Comparison of ENCODE assay signal across 8 cellular contexts in the genomic region with DNA sequence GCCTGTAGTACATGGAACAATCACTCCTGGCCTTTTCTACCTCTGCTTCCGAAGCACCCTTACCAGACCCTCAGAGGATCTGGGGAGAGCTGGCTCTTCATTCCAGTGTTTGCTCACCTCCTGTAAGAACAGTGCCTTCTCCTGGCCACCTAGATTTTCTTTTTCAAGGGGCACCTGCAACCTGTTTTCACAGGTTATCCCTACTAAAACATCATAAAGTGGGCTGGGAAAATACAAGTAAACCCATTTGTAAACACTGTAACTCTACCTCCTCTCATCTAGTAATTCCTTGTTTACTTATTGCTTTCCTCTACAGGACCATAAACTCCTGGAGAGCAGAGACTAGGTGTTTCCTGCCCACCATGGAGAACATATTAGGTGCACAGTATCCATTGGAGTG. TPM values are rescaled to one million over a fixed set of nuclear protein-coding genes. Genes with fewer than 3 reads are reported as not detected.
DNase-seq lines count a peak whose midpoint lies in the region; ATAC-seq, FAIRE-seq and TF ChIP-seq lines count a peak whose summit lies in the region.

No MANE protein-coding gene starts in this region.

- DNase-seq in GM06990 (ENCODE audit: extremely low read depth, insufficient read length) (no peak), HuH-7.5 (ENCODE audit: low spot score) (peak; percentile 20), GM12878 (ENCODE audit: low read depth, low spot score) (no peak), neural crest cell (ENCODE audit: low read depth, low spot score) (no peak), esophagus squamous epithelium (lab: John Stamatoyannopoulos, UW) (no peak), NCI-H524 (lab: John Stamatoyannopoulos, UW) (no peak)

- peak; percentile 44 for FAIRE-seq in GM12878 (lab: Jason Lieb, UNC)

- no peak overlapping the region for H3K27ac Mint-ChIP-seq in neural crest cell (ENCODE audit: unreplicated experiment)

- TF ChIP-seq CTCF in GM06990 (IDR thresholded peaks at IDR 0.05; ENCODE audit: insufficient read depth, low read length, poor library complexity, severe bottlenecking) = peak; percentile 42
- peak; percentile 27 to 65 (median 28); a peak in 4 of 6 replicates for TF ChIP-seq CTCF in GM12878 (IDR thresholded peaks at IDR 0.05 in 2 of 3, conservative IDR thresholded peaks at IDR 0.05 in 1 of 3; ENCODE audit: control insufficient read depth in 2 of 3, extremely low read depth in 1 of 3, insufficient read depth in 1 of 3, low read depth in 3 of 3, low read length in 3 of 3)
- TF ChIP-seq CTCF in neural crest cell (conservative IDR thresholded peaks at IDR 0.05) = no peak
- TF ChIP-seq CTCF in esophagus squamous epithelium (IDR thresholded peaks at IDR 0.05) = no peak
- TF ChIP-seq CTCF in gastroesophageal sphincter (IDR thresholded peaks at IDR 0.05) = no peak

- intact Hi-C loops in GM12878 (cut with micrococcal nuclease; ENCODE audit: unreplicated experiment) (loop anchor here (1.0 to 10.0 kb wide), 3 partner anchors 76 to 134 kb away; partner anchors contain the start of gene TM9SF3), esophagus squamous epithelium (cut with DNase I) (no loop called here)

- H3K9me3 ChIP-seq in GM12878 (replicated peaks; ENCODE audit: control insufficient read depth, insufficient read depth, low read length) (no peaks in the 10 kb centered on the region), esophagus squamous epithelium (no peaks in the 10 kb centered on the region), gastroesophageal sphincter (no peaks in the 10 kb centered on the region)

- H3K4me3 Mint-ChIP-seq in neural crest cell = peak overlapping the region; percentile 96

- peaks cover 36% of the 10 kb centered on the region for H3K4me1 ChIP-seq in GM12878 (ENCODE audit: control insufficient read depth, insufficient read depth, low read length)
- H3K4me1 ChIP-seq in esophagus squamous epithelium = peaks cover 7 to 17% (median 14%) of the 10 kb centered on the region in 3 donors
- H3K4me1 ChIP-seq in gastroesophageal sphincter = peaks cover 0 to 18% (median 10%) of the 10 kb centered on the region in 3 donors

- H3K27ac ChIP-seq in GM12878 (ENCODE audit: control insufficient read depth, insufficient read depth) = peak overlapping the region; percentile 82
- H3K27ac ChIP-seq in esophagus squamous epithelium = no peak overlapping the region
- H3K27ac ChIP-seq in gastroesophageal sphincter = no peak overlapping the region

- TSS peak; percentile 64 for BruUV-seq in GM12878 (replicated peaks; lab: Mats Ljungman, UMichigan)

- H3K9ac ChIP-seq in GM12878 (ENCODE audit: control insufficient read depth, insufficient read depth, low read length) = peak overlapping the region; percentile 76

- 17% methylated on average over 1 of the region's 1 CpG for whole genome bisulfite sequencing in GM12878 (ENCODE audit: insufficient coverage, insufficient replicate concordance, low lambda C conversion rate, missing lambda C conversion rate)
- WGBS in esophagus squamous epithelium, 2 donors = 93 to 100% methylated on average over 1 of the region's 1 CpG
- 86 to 93% methylated on average over 1 of the region's 1 CpG for WGBS in gastroesophageal sphincter (ENCODE audit: low coverage in 1 of 2), 2 donors

- CTCF ChIA-PET in GM12878 (lab: Yijun Ruan, JAX) = interaction anchor here (0.7 to 4.3 kb wide), 16 partner anchors 8 to 111 kb away, joined by 3 to 133 read pairs (median 9); no protein-coding TSS in a partner anchor

- no peaks in the 10 kb centered on the region for H3K9me3 Mint-ChIP-seq in neural crest cell

- ATAC-seq in GM12878 (peak; percentile 11; the same call in 2 of the 3 replicates), gastroesophageal sphincter (no peak), HG02884 (IDR thresholded peaks at IDR 0.05; ENCODE audit: unreplicated experiment) (no peak)

- no peaks in the 10 kb centered on the region for H3K36me3 Mint-ChIP-seq in neural crest cell (ENCODE audit: low read depth)

- POLR2A ChIA-PET in GM12878 (lab: Charles Lee) = interaction anchor here (0.7 to 4.3 kb wide), 10 partner anchors 11 to 79 kb away, joined by 3 to 138 read pairs (median 4); no protein-coding TSS in a partner anchor

- peaks cover 54% of the 10 kb centered on the region for H3K79me2 ChIP-seq in GM12878 (ENCODE audit: control insufficient read depth, insufficient read depth, low read length)

- peak; percentile 65 for TF ChIP-seq RAD21 in GM12878 (IDR thresholded peaks at IDR 0.05; ENCODE audit: insufficient read depth, low read depth, low read length)

- SMC1A ChIA-PET in GM12878 (lab: Charles Lee; ENCODE audit: uncharacterized antibody, unreplicated experiment) = interaction anchor here (0.7 to 4.5 kb wide), 22 partner anchors 9 to 117 kb away, joined by 3 to 233 read pairs (median 6); no protein-coding TSS in a partner anchor

- H3K4me1 Mint-ChIP-seq in neural crest cell = peaks cover 12% of the 10 kb centered on the region

- in situ Hi-C loops in GM12878 (cut with MboI) = loop anchor here (10.0 kb wide), 1 partner anchor 74 kb away; no protein-coding TSS in a partner anchor

- no peaks in the 10 kb centered on the region for H4K20me1 ChIP-seq in GM12878 (ENCODE audit: control insufficient read depth, insufficient read depth)

- H3K27me3 Mint-ChIP-seq in neural crest cell (ENCODE audit: low read depth) = peaks cover 21% of the 10 kb centered on the region

- RAD21 ChIA-PET in GM12878 (lab: Charles Lee; ENCODE audit: unreplicated experiment) = interaction anchor here (1.2 to 4.5 kb wide), 11 partner anchors 11 to 79 kb away, joined by 3 to 176 read pairs (median 17); no protein-coding TSS in a partner anchor

- TF ChIP-seq POLR2A in GM12878 (IDR thresholded peaks at IDR 0.05; ENCODE audit: low read depth, low read length) (no peak), esophagus squamous epithelium (IDR thresholded peaks at IDR 0.05) (no peak), gastroesophageal sphincter (IDR thresholded peaks at IDR 0.05) (no peak)

- H3K36me3 ChIP-seq in GM06990 (ENCODE audit: control insufficient read depth, insufficient read depth, low read length) = no peaks in the 10 kb centered on the region
- H3K36me3 ChIP-seq in GM12878 (ENCODE audit: control insufficient read depth in 2 of 2, insufficient read depth in 2 of 2, low read length in 1 of 2) = no peaks in the 10 kb centered on the region; a peak in 1 of 4 replicates
- no peaks in the 10 kb centered on the region for H3K36me3 ChIP-seq in esophagus squamous epithelium
- H3K36me3 ChIP-seq in gastroesophageal sphincter = no peaks in the 10 kb centered on the region

- H3K4me2 ChIP-seq in GM12878 (ENCODE audit: control insufficient read depth, insufficient read depth) = peak overlapping the region; percentile 97

- TF ChIP-seq EP300 in GM12878 (IDR thresholded peaks at IDR 0.05; ENCODE audit: borderline replicate concordance in 1 of 2, control insufficient read depth in 1 of 2, low read depth in 2 of 2, low read length in 2 of 2) (no peak), gastroesophageal sphincter (IDR thresholded peaks at IDR 0.05) (no peak)

- no peaks in the 10 kb centered on the region for H3K27me3 ChIP-seq in GM06990 (replicated peaks; ENCODE audit: control insufficient read depth, insufficient read depth, low read length)
- no peaks in the 10 kb centered on the region for H3K27me3 ChIP-seq in GM12878 (replicated peaks in 1 of 2; ENCODE audit: control insufficient read depth in 2 of 2, insufficient read depth in 2 of 2, low read length in 1 of 2)
- peaks cover 0 to 41% (median 2%) of the 10 kb centered on the region in 4 donors for H3K27me3 ChIP-seq in esophagus squamous epithelium
- H3K27me3 ChIP-seq in gastroesophageal sphincter = peaks cover 38% of the 10 kb centered on the region

- H3K4me3 ChIP-seq in GM06990 (replicated peaks; ENCODE audit: low read depth, low read length) (peak overlapping the region; percentile 74), GM12878 (peak overlapping the region; percentile 97), esophagus squamous epithelium (peak overlapping the region in 2 of 4 donors; percentile 57 to 67), gastroesophageal sphincter (peak overlapping the region in 1 of 2 donors; percentile 62)

- peak overlapping the region; percentile 46; the same call in 1 of the 2 replicates for H2AFZ ChIP-seq in GM12878 (ENCODE audit: control insufficient read depth, low read depth, low read length)

TF ChIP-seq in GM12878, 131 proteins besides CTCF, POLR2A, EP300 and RAD21 (continues in another document):
- peak; percentile 36; the same call in 1 of the 2 replicates for TF ChIP-seq SMC3 (IDR thresholded peaks at IDR 0.05; ENCODE audit: borderline replicate concordance, low read length)
- TF ChIP-seq RAD51 (IDR thresholded peaks at IDR 0.05) = no peak
- TF ChIP-seq SIN3A (IDR thresholded peaks at IDR 0.05; ENCODE audit: low read depth, low read length) = peak; percentile 14; the same call in 1 of the 2 replicates

RNA-seq across cellular contexts. Expression of gene PIK3AP1, which starts 1.1 kb away (rescaled TPM):
- total RNA-seq in GM12878 (2013; cell fraction: nucleolus; rRNA removed) = 528 and 572 TPM in 2 replicates
- 151 and 167 TPM in 2 replicates for total RNA-seq in GM12878 (2014; rRNA removed)
- 143 and 148 TPM in 2 replicates for total RNA-seq in GM12878 (2014; rRNA removed; fragmentation: Illumina TruSeq; extraction: Trizol)
- 137 and 142 TPM in 2 replicates for total RNA-seq in GM12878 (2021)
- polyA plus RNA-seq in GM12878 (2011; ENCODE audit: low read depth) = 51.5 TPM
- polyA plus RNA-seq in GM12878 (2011; rRNA removed) = 281 and 306 TPM in 2 replicates
- polyA plus RNA-seq in GM12878 (2011; cell fraction: cytosol; rRNA removed) = 333 and 336 TPM in 2 replicates
- 200 and 264 TPM in 2 replicates for polyA plus RNA-seq in GM12878 (2011; cell fraction: nucleus; rRNA removed)
- 66.8 and 75.2 TPM in 2 replicates for polyA plus RNA-seq in GM12878 (2012)
- polyA plus RNA-seq in GM12878 (2014; fragmentation: Illumina TruSeq; extraction: Trizol) = 107 and 128 TPM in 2 replicates
- polyA plus RNA-seq in GM12878 (2014; fragmentation: Nextera tagmentation; extraction: Ambion mirVana) = 10 to 100 TPM; 26.2 to 37.0 TPM
- polyA plus RNA-seq in GM12878 (2014; rRNA removed) = 108 and 110 TPM in 2 replicates
- polyA plus RNA-seq in GM12878 (2016; fragmentation: Nextera tagmentation; extraction: Ambion mirVana) = 10 to 100 TPM; 92.4 to 93.7 TPM
- polyA minus RNA-seq in GM12878 (2011; rRNA and poly(A)+ RNA removed) = 802 and 813 TPM in 2 replicates
- polyA minus RNA-seq in GM12878 (2011; cell fraction: cytosol; rRNA and poly(A)+ RNA removed) = 162 and 192 TPM in 2 replicates
- polyA minus RNA-seq in GM12878 (2011; cell fraction: nucleus; rRNA and poly(A)+ RNA removed) = 171 and 266 TPM in 2 replicates
- 0.73 and 1.3 TPM in 2 replicates for total RNA-seq in neural crest cell
- total RNA-seq in esophagus squamous epithelium = 1 to 10 TPM in 3 of 4 donors, under 1 TPM in 1; 0.57 to 7.6 (median 3.7) TPM
- total RNA-seq in gastroesophageal sphincter = 10 to 100 TPM in 1 of 4 donors, 1 to 10 TPM in 3; 3.1 to 15.5 (median 5.5) TPM

Comparison
In these comparisons a context has a peak if more than half of its experiments do, and no peak if none do; other contexts are left out.
1. CTCF ChIP-seq: peak in GM06990 (single experiment) and GM12878 (3 of 3); none in neural crest cell (single experiment), esophagus squamous epithelium (0 of 6) and gastroesophageal sphincter (0 of 4).
2. RNA of gene PIK3AP1, which starts 1.1 kb away (total RNA-seq): 137 to 572 TPM in GM12878; 3.1 to 15.5 TPM in gastroesophageal sphincter, 0.57 to 7.6 TPM in esophagus squamous epithelium and 0.73 to 1.3 TPM in neural crest cell; every median in the first group is over 4 times any median in the second.